Comparison of ENCODE assay signal across 9 cellular contexts in the genomic region with DNA sequence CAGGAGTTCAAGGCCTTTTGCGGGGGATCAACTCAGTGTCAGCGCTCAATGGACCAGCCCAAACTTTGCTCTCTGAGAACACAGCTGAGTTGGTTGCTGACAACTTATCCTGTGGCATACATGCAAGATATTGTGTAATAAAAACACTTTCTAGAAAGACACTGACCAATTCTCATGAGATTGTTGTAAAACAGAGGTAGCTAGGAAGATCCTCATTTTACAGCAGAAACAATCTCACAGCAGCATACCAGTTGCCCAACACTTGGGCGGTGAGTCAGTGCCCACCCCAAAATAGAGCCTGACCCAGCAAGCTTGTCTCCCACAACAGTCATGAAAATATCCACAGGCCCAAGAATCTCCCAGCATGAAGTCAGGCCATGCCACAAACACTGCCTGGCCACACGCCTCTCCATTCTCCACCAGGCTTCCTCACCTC. TPM values are rescaled to one million over a fixed set of nuclear protein-coding genes. Genes with fewer than 3 reads are reported as not detected.
DNase-seq lines count a peak whose midpoint lies in the region; ATAC-seq, FAIRE-seq and TF ChIP-seq lines count a peak whose summit lies in the region.
"Had no signal": no experiment of that assay in that cellular context is flagged by ENCODE, and none has a peak within 500 bp of the region (broad histone marks: within the 10 kb centered on the region; RNA-seq: fewer than 3 reads in every experiment).

No MANE protein-coding gene starts in this region.

- no peak overlapping the region for H3K4me3 ChIP-seq in keratinocyte (ENCODE audit: control insufficient read depth in 2 of 3, extremely low read depth in 1 of 3, insufficient read depth in 2 of 3, low read depth in 1 of 3, low read length in 3 of 3)
- H3K4me3 ChIP-seq in tibial artery = no peak overlapping the region

- H3K4me1 Mint-ChIP-seq in activated CD4-positive, alpha-beta T cell treated with anti-CD3 and anti-CD28 coated beads, Interleukin-2, amount 10 ng/mL, durations not matched to agents 24 days and 14 days = peaks cover 63% of the 10 kb centered on the region

- no peak for DNase-seq in activated CD4-positive, alpha-beta T cell treated with anti-CD3 and anti-CD28 coated beads, Interleukin-2, amount 10 ng/mL, durations not matched to agents 24 days and 14 days
- DNase-seq in activated CD4-positive, alpha-beta T cell treated with anti-CD3 and anti-CD28 coated beads for 4 hours = no peak
- DNase-seq in keratinocyte (ENCODE audit: low read depth, low spot score) = peak; percentile 17
- peak; percentile 56 to 75 for DNase-seq in tibial artery
- DNase-seq in NCI-H446 treated with DMSO at 0.1 percent for 48 hours (lab: John Stamatoyannopoulos, UW) = no peak
- DNase-seq in activated T-cell treated with anti-CD3 and anti-CD28 coated beads for 4 hours = no peak

- no peaks in the 10 kb centered on the region for H3K9me1 ChIP-seq in keratinocyte (ENCODE audit: control insufficient read depth, extremely low read depth, insufficient read depth, low read length)

- intact Hi-C loops in activated CD4-positive, alpha-beta T cell treated with anti-CD3 and anti-CD28 coated beads, Interleukin-2, amount 10 ng/mL, durations not matched to agents 24 days and 14 days (cut with micrococcal nuclease) = no loop called here
- intact Hi-C loops in tibial artery (cut with DNase I; ENCODE audit: low total_unique reads) = no loop called here

- peak overlapping the region; percentile 74 for H3K27ac Mint-ChIP-seq in activated CD4-positive, alpha-beta T cell treated with anti-CD3 and anti-CD28 coated beads, Interleukin-2, amount 10 ng/mL, durations not matched to agents 24 days and 14 days

- H3K27ac ChIP-seq in angular gyrus (ENCODE audit: low read depth, low read length) (peak overlapping the region; percentile 29), keratinocyte (ENCODE audit: control insufficient read depth, insufficient read depth, low read length) (no peak overlapping the region), tibial artery (no peak overlapping the region)

- FAIRE-seq in keratinocyte (lab: Jason Lieb, UNC) = no peak
- FAIRE-seq: A204.1 had no signal

- H3K36me3 ChIP-seq in keratinocyte (ENCODE audit: control insufficient read depth in 2 of 2, extremely low read depth in 1 of 2, insufficient read depth in 2 of 2, low read length in 2 of 2) (no peaks in the 10 kb centered on the region), tibial artery (no peaks in the 10 kb centered on the region)

- peaks cover 28% of the 10 kb centered on the region for H3K36me3 Mint-ChIP-seq in activated CD4-positive, alpha-beta T cell treated with anti-CD3 and anti-CD28 coated beads, Interleukin-2, amount 10 ng/mL, durations not matched to agents 24 days and 14 days (ENCODE audit: low read depth)

- no peak for TF ChIP-seq CTCF in keratinocyte (optimal IDR thresholded peaks at IDR 0.05 in 1 of 3, IDR thresholded peaks at IDR 0.05 in 1 of 3, conservative IDR thresholded peaks at IDR 0.05 in 1 of 3; ENCODE audit: extremely low read depth in 1 of 3, insufficient read depth in 2 of 3, low read length in 3 of 3)
- TF ChIP-seq CTCF in tibial artery (IDR thresholded peaks at IDR 0.05) = no peak

- H3K9me3 ChIP-seq in keratinocyte (ENCODE audit: control insufficient read depth, low read depth, low read length) (no peaks in the 10 kb centered on the region), tibial artery (no peaks in the 10 kb centered on the region)

- no peak overlapping the region for H3K9ac ChIP-seq in keratinocyte (ENCODE audit: control insufficient read depth, extremely low read depth, insufficient read depth, low read length)

- ATAC-seq in HG03196 (IDR thresholded peaks at IDR 0.05; ENCODE audit: unreplicated experiment) = no peak

- H3K9me3 Mint-ChIP-seq in activated CD4-positive, alpha-beta T cell treated with anti-CD3 and anti-CD28 coated beads, Interleukin-2, amount 10 ng/mL, durations not matched to agents 24 days and 14 days = no peaks in the 10 kb centered on the region

- H2AFZ ChIP-seq in keratinocyte (ENCODE audit: control insufficient read depth, low read length) = no peak overlapping the region

- peaks cover 5% of the 10 kb centered on the region for H3K27me3 ChIP-seq in keratinocyte (ENCODE audit: control insufficient read depth, extremely low read depth, insufficient read depth, low read length)
- H3K27me3 ChIP-seq in tibial artery = no peaks in the 10 kb centered on the region

- no peak overlapping the region for H3K4me2 ChIP-seq in keratinocyte (ENCODE audit: control insufficient read depth, extremely low read depth, insufficient read depth, low read depth, low read length)

- H4K20me1 ChIP-seq in keratinocyte (ENCODE audit: control insufficient read depth, extremely low read depth, insufficient read depth, low read length) = no peaks in the 10 kb centered on the region

- H3K4me1 ChIP-seq in keratinocyte (ENCODE audit: control insufficient read depth, extremely low read depth, insufficient read depth, low read length) (peaks cover 13% of the 10 kb centered on the region), tibial artery (peaks cover 0 to 4% (median 0%) of the 10 kb centered on the region in 4 donors)

- H3K79me2 ChIP-seq in keratinocyte (ENCODE audit: control insufficient read depth, insufficient read depth, low read length) = no peaks in the 10 kb centered on the region

- no peak overlapping the region for H3K4me3 Mint-ChIP-seq in activated CD4-positive, alpha-beta T cell treated with anti-CD3 and anti-CD28 coated beads, Interleukin-2, amount 10 ng/mL, durations not matched to agents 24 days and 14 days

- H3K27me3 Mint-ChIP-seq in activated CD4-positive, alpha-beta T cell treated with anti-CD3 and anti-CD28 coated beads, Interleukin-2, amount 10 ng/mL, durations not matched to agents 24 days and 14 days = no peaks in the 10 kb centered on the region

- dilution Hi-C loops in keratinocyte (cut with MboI; ENCODE audit: extremely low pct_ligation_motif_present, low sequenced_read_pairs) = no loop called here

RNA-seq across cellular contexts. Expression of gene KLHL6, which starts 18.2 kb away (rescaled TPM):
- total RNA-seq in activated CD4-positive, alpha-beta T cell treated with anti-CD3 and anti-CD28 coated beads, Interleukin-2, amount 10 ng/mL, durations not matched to agents 24 days and 14 days = 44.9 and 47.1 TPM in 2 replicates
- 0.10 to 0.30 TPM (median 0.12 TPM) in 3 replicates for polyA plus RNA-seq in keratinocyte
- not detected for polyA plus RNA-seq in keratinocyte (2011; ENCODE audit: low read depth)
- 0.16 and 0.26 TPM in 2 replicates for polyA plus RNA-seq in keratinocyte (2011; cell fraction: cytosol; rRNA removed)
- polyA plus RNA-seq in keratinocyte (2011; cell fraction: nucleus; rRNA removed) = 0.28 and 0.32 TPM in 2 replicates
- 0.15 and 0.24 TPM in 2 replicates for polyA plus RNA-seq in keratinocyte (2012; ENCODE audit: low replicate concordance)
- 0.26 to 0.39 TPM (median 0.29 TPM) in 3 replicates for polyA minus RNA-seq in keratinocyte
- 0.58 TPM for polyA minus RNA-seq in keratinocyte (2011; cell fraction: cytosol; rRNA and poly(A)+ RNA removed)
- 0.21 and 0.70 TPM in 2 replicates for polyA minus RNA-seq in keratinocyte (2011; cell fraction: nucleus; rRNA and poly(A)+ RNA removed)

Comparison
In these comparisons a context has a peak if more than half of its experiments do, and no peak if none do; other contexts are left out.
1. DNase-seq: peak in keratinocyte (single experiment) and tibial artery (2 of 2); none in activated CD4-positive, alpha-beta T cell treated with anti-CD3 and anti-CD28 coated beads, Interleukin-2, amount 10 ng/mL, durations not matched to agents 24 days and 14 days (single experiment), activated CD4-positive, alpha-beta T cell treated with anti-CD3 and anti-CD28 coated beads for 4 hours (0 of 2), NCI-H446 treated with DMSO at 0.1 percent for 48 hours (single experiment) and activated T-cell treated with anti-CD3 and anti-CD28 coated beads for 4 hours (single experiment).